In the genomic region with DNA sequence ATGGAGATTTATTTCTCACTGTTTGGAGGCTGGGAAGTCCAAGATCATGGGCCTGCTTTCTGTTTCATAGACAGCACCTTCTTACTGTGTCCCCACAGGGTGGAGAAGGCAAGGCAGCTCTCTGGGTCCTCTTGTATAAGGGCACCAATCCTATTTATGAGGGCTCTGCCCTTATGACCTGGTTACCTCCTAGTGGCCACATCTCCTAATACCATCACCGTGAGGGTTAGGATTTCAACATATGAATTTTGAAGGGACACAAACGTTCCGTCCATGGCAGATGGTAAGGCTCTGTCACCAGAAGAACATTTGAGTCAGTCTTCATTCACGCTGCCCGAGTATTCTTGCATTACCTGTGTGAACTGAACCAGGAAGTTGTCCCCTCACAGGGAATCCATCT, we compare ENCODE assay signal across 1 cellular context.
TF ChIP-seq lines count a peak whose summit lies in the region.

No MANE protein-coding gene starts in this region.

TF ChIP-seq in IMR-90, 13 proteins besides CTCF, POLR2A, EP300 and RAD21:
- no peak for TF ChIP-seq NFE2L2 (IDR thresholded peaks at IDR 0.05; ENCODE audit: low read depth, low read length)
- no peak for TF ChIP-seq SMC3 (IDR thresholded peaks at IDR 0.05; ENCODE audit: low read depth, low read length)
- TF ChIP-seq, protein P1, sequence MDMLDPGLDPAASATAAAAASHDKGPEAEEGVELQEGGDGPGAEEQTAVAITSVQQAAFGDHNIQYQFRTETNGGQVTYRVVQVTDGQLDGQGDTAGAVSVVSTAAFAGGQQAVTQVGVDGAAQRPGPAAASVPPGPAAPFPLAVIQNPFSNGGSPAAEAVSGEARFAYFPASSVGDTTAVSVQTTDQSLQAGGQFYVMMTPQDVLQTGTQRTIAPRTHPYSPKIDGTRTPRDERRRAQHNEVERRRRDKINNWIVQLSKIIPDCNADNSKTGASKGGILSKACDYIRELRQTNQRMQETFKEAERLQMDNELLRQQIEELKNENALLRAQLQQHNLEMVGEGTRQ (IDR thresholded peaks at IDR 0.05; ENCODE audit: low read depth, low read length), result no peak
- TF ChIP-seq MXI1 (IDR thresholded peaks at IDR 0.05; ENCODE audit: borderline replicate concordance, low read depth, low read length), result no peak
- TF ChIP-seq CEBPB (IDR thresholded peaks at IDR 0.05; ENCODE audit: low read depth, low read length), result no peak
- no peak for TF ChIP-seq MAFK (IDR thresholded peaks at IDR 0.05; ENCODE audit: low read depth, low read length)
- no peak for TF ChIP-seq MAZ (IDR thresholded peaks at IDR 0.05; ENCODE audit: borderline replicate concordance, low read depth, low read length)
- TF ChIP-seq FOS (IDR thresholded peaks at IDR 0.05; ENCODE audit: low read depth, low read length), result no peak
- TF ChIP-seq BHLHE40 (IDR thresholded peaks at IDR 0.05; ENCODE audit: low read depth, low read length), result no peak
- TF ChIP-seq RFX5 (IDR thresholded peaks at IDR 0.05; ENCODE audit: low read depth, low read length), result no peak
- TF ChIP-seq ELK1 (IDR thresholded peaks at IDR 0.05; ENCODE audit: borderline replicate concordance, low read depth, low read length), result no peak
- TF ChIP-seq CHD1 (IDR thresholded peaks at IDR 0.05; ENCODE audit: low read depth, low read length), result no peak
- TF ChIP-seq RCOR1 (IDR thresholded peaks at IDR 0.05; ENCODE audit: insufficient replicate concordance, low read length), result no peak
